ENCODE assay signal across 18 cellular contexts in the genomic region with DNA sequence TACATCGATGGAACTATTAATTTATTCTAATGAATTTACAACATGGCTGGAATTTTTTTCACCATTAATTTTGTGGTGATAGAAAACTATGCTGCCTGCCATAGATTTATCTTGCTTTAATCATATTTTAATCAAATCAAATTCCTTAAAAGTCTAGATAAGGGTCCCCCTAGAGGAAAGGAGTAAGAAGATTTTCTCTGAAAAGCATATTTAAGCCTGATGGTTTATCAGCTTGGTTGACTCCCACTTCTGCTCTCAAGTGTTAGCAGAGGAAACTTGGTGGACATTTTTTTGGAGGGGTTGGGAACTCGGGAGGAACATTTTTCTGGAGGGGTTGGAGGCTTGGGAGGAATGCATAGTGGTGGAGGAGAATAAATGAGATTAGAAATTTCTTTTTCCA.
A peak's percentile ranks its signal among the peaks of the same experiment; 100 is the strongest.
DNase-seq lines count a peak whose midpoint lies in the region; ATAC-seq and TF ChIP-seq lines count a peak whose summit lies in the region.
"Had no signal": no experiment of that assay in that cellular context is flagged by ENCODE, and none has a peak within 500 bp of the region (broad histone marks: within the 10 kb centered on the region; RNA-seq: fewer than 3 reads in every experiment).

No MANE protein-coding gene starts in this region.

- peaks cover 3% of the 10 kb centered on the region for H3K36me3 Mint-ChIP-seq in neural crest cell (ENCODE audit: low read depth)
- H3K36me3 Mint-ChIP-seq in stimulated activated effector memory CD8-positive, alpha-beta T cell treated with anti-CD3 and anti-CD28 coated beads, Interleukin-12 subunit alpha, Interleukin-12 subunit beta, amount 100 ng/mL, for 72 hours, result no peaks in the 10 kb centered on the region
- H3K36me3 Mint-ChIP-seq: activated CD8-positive, alpha-beta memory T cell treated with anti-CD3 and anti-CD28 coated beads, Interleukin-2, amount 10 ng/mL, durations not matched to agents 7 days and 5 days had no signal

- H3K4me3 Mint-ChIP-seq in neural crest cell, result no peak overlapping the region
- no peak overlapping the region for H3K4me3 Mint-ChIP-seq in stimulated activated effector memory CD8-positive, alpha-beta T cell treated with anti-CD3 and anti-CD28 coated beads, Interleukin-12 subunit alpha, Interleukin-12 subunit beta, amount 100 ng/mL, for 72 hours
- H3K4me3 Mint-ChIP-seq: activated CD8-positive, alpha-beta memory T cell treated with anti-CD3 and anti-CD28 coated beads, Interleukin-2, amount 10 ng/mL, durations not matched to agents 7 days and 5 days; IgD-negative memory B cell; T-helper 17 cell had no signal

- H3K27ac Mint-ChIP-seq in neural crest cell (ENCODE audit: unreplicated experiment), result no peak overlapping the region
- no peak overlapping the region for H3K27ac Mint-ChIP-seq in stimulated activated effector memory CD8-positive, alpha-beta T cell treated with anti-CD3 and anti-CD28 coated beads, Interleukin-12 subunit alpha, Interleukin-12 subunit beta, amount 100 ng/mL, for 72 hours
- H3K27ac Mint-ChIP-seq: activated CD8-positive, alpha-beta memory T cell treated with anti-CD3 and anti-CD28 coated beads, Interleukin-2, amount 10 ng/mL, durations not matched to agents 7 days and 5 days; T-helper 17 cell had no signal

- ATAC-seq in stimulated activated effector memory CD8-positive, alpha-beta T cell treated with anti-CD3 and anti-CD28 coated beads, Interleukin-12 subunit alpha, Interleukin-12 subunit beta, amount 100 ng/mL, for 72 hours, result no peak
- ATAC-seq: activated CD8-positive, alpha-beta memory T cell treated with anti-CD3 and anti-CD28 coated beads, Interleukin-2, amount 10 ng/mL, durations not matched to agents 7 days and 5 days; left cardiac atrium; T-helper 17 cell had no signal

- no peaks in the 10 kb centered on the region for H3K27me3 Mint-ChIP-seq in neural crest cell (ENCODE audit: low read depth)

- TF ChIP-seq CTCF in cardiac fibroblast (IDR thresholded peaks at IDR 0.05; ENCODE audit: low read depth, low read length) (peak; percentile 8), neural crest cell (conservative IDR thresholded peaks at IDR 0.05) (peak; percentile 18)

- H3K4me3 ChIP-seq in cardiac fibroblast (replicated peaks in 1 of 2; ENCODE audit: low read depth in 2 of 2, low read length in 2 of 2), result no peak overlapping the region
- H3K4me3 ChIP-seq: esophagus muscularis mucosa, sigmoid colon had no signal

- H3K9me3 Mint-ChIP-seq in neural crest cell, result no peaks in the 10 kb centered on the region
- H3K9me3 Mint-ChIP-seq in stimulated activated effector memory CD8-positive, alpha-beta T cell treated with anti-CD3 and anti-CD28 coated beads, Interleukin-12 subunit alpha, Interleukin-12 subunit beta, amount 100 ng/mL, for 72 hours, result no peaks in the 10 kb centered on the region
- H3K9me3 Mint-ChIP-seq: IgD-negative memory B cell had no signal

- H3K4me1 Mint-ChIP-seq in neural crest cell, result peaks cover 3% of the 10 kb centered on the region
- H3K4me1 Mint-ChIP-seq in stimulated activated effector memory CD8-positive, alpha-beta T cell treated with anti-CD3 and anti-CD28 coated beads, Interleukin-12 subunit alpha, Interleukin-12 subunit beta, amount 100 ng/mL, for 72 hours, result peaks cover 11% of the 10 kb centered on the region
- H3K4me1 Mint-ChIP-seq: activated CD8-positive, alpha-beta memory T cell treated with anti-CD3 and anti-CD28 coated beads, Interleukin-2, amount 10 ng/mL, durations not matched to agents 7 days and 5 days had no signal

- DNase-seq in COLO829 (ENCODE audit: low spot score) (peak; percentile 17), NCI-H69 (lab: John Stamatoyannopoulos, UW) (peak; percentile 7), cardiac fibroblast (ENCODE audit: low read depth in 2 of 2) (peak; percentile 11 to 12), neural crest cell (ENCODE audit: low read depth, low spot score) (no peak), GF-D8 (lab: John Stamatoyannopoulos, UW) (no peak), NCI-H1105 treated with DMSO at 0.1 percent for 48 hours (lab: John Stamatoyannopoulos, UW) (no peak), NCI-H524 (lab: John Stamatoyannopoulos, UW) (no peak)
- no peak for DNase-seq in stimulated activated effector memory CD8-positive, alpha-beta T cell treated with anti-CD3 and anti-CD28 coated beads, Interleukin-12 subunit alpha, Interleukin-12 subunit beta, amount 100 ng/mL, for 72 hours (ENCODE audit: low spot score in 2 of 2)
- DNase-seq: activated CD8-positive, alpha-beta memory T cell treated with anti-CD3 and anti-CD28 coated beads, Interleukin-2, amount 10 ng/mL, durations not matched to agents 7 days and 5 days; BE2C; left cardiac atrium; NCI-H1092; NCI-H748 treated with DMSO at 0.1 percent for 48 hours; sigmoid colon; stimulated activated CD4-positive, alpha-beta T cell treated with anti-CD3 and anti-CD28 coated beads, Interleukin-1b, Interleukin-23, amount 100 ng/mL, for 48 hours; T-helper 17 cell had no signal

Comparison
In these comparisons a context has a peak if more than half of its experiments do, and no peak if none do; other contexts are left out.
1. DNase-seq: peak in COLO829 (single experiment), NCI-H69 (single experiment) and cardiac fibroblast (2 of 2); none in neural crest cell (single experiment), GF-D8 (single experiment), NCI-H1105 treated with DMSO at 0.1 percent for 48 hours (single experiment), stimulated activated effector memory CD8-positive, alpha-beta T cell treated with anti-CD3 and anti-CD28 coated beads, Interleukin-12 subunit alpha, Interleukin-12 subunit beta, amount 100 ng/mL, for 72 hours (0 of 2) and NCI-H524 (0 of 2).